ENCODE assay signal across 11 cellular contexts in the genomic region with DNA sequence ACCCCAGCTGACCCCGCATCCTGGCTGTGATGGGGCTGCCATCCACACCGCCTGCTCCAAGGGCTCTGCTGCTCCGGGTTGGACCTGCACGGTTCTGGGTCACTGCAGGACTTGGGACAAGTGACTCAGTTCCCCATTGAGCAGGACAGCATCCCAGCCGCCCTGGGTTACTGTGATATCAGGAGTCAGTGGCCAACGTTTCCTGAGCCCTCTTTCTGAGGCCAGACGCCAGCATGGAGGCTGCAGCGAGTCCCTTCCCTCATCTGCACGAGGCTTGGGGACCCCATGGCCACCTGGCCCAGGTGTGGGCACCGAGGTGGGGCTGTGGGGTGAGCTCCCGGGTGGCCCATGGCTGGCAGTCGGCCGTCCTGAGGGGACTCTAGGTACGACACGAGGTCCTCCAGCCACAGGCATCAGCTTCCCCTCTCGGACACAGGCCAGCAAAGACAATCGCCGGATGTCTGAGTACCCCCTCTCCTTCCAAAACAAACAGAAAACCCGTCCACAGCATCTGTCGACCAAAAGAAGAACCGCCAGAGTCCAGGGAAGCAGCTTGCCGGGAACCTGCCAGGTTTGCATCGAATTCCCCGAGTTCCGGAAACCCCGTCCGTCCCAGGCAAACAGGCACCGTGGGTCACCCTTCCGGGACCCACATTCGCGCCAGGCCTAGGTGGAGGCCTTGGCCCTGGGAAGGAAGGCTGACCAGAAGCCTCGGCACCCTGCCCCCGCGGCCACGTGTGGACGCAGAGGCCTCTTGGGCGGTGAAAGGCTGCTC.
DNase-seq lines count a peak whose midpoint lies in the region; ATAC-seq, FAIRE-seq and TF ChIP-seq lines count a peak whose summit lies in the region.
"Had no signal": no experiment of that assay in that cellular context is flagged by ENCODE, and none has a peak within 500 bp of the region (broad histone marks: within the 10 kb centered on the region; RNA-seq: fewer than 3 reads in every experiment).

No MANE protein-coding gene starts in this region.

- no peaks in the 10 kb centered on the region for H3K4me1 ChIP-seq in right lobe of liver
- H3K4me1 ChIP-seq in HepG2 (ENCODE audit: insufficient read depth, low read length), result no peaks in the 10 kb centered on the region
- no peaks in the 10 kb centered on the region for H3K4me1 ChIP-seq in pancreas

- POLR2A ChIA-PET in HepG2 (lab: Yijun Ruan, JAX), result no interaction called here

- TF ChIP-seq EP300 in HepG2 (IDR thresholded peaks at IDR 0.05; ENCODE audit: low read depth in 2 of 2, low read length in 2 of 2) (no peak), HepG2 (CRISPR knock-in tag; IDR thresholded peaks at IDR 0.05; ENCODE audit: borderline replicate concordance) (no peak)

- H3K27ac ChIP-seq in right lobe of liver, result no peak overlapping the region
- no peak overlapping the region for H3K27ac ChIP-seq in HepG2 (ENCODE audit: extremely low read length, insufficient read depth, low read length)
- no peak overlapping the region for H3K27ac ChIP-seq in pancreas
- H3K27ac ChIP-seq: PC-9 had no signal

- TF ChIP-seq RAD21 in HepG2 (CRISPR knock-in tag; IDR thresholded peaks at IDR 0.05), result no peak

- H3K4me3 ChIP-seq in right lobe of liver (no peak overlapping the region), HepG2 (replicated peaks in 1 of 3; ENCODE audit: insufficient read depth in 1 of 3, low read depth in 2 of 3, low read length in 3 of 3) (no peak overlapping the region), pancreas (no peak overlapping the region)
- H3K4me3 ChIP-seq: PC-9 had no signal

- TF ChIP-seq POLR2A in right lobe of liver (IDR thresholded peaks at IDR 0.05), result no peak
- TF ChIP-seq POLR2A in HepG2 (IDR thresholded peaks at IDR 0.05; ENCODE audit: insufficient read depth in 1 of 2, low read depth in 2 of 2, low read length in 2 of 2), result no peak
- TF ChIP-seq POLR2A in H54 (IDR thresholded peaks at IDR 0.05; ENCODE audit: low read depth, low read length), result no peak

- H3K9ac ChIP-seq in HepG2 (ENCODE audit: insufficient read depth, low read depth, low read length), result no peak overlapping the region

- BruUV-seq in HepG2 (replicated peaks; lab: Mats Ljungman, UMichigan), result no TSS peak

- H3K36me3 Mint-ChIP-seq in activated naive CD4-positive, alpha-beta T cell treated with anti-CD3 and anti-CD28 coated beads, Interleukin-2, amount 50 U/mL, for 72 hours, result no peaks in the 10 kb centered on the region
- H3K36me3 Mint-ChIP-seq: activated naive CD8-positive, alpha-beta T cell treated with anti-CD3 and anti-CD28 coated beads for 36 hours had no signal

- no peak overlapping the region for H3K4me2 ChIP-seq in HepG2 (ENCODE audit: low read depth, low read length)
- H3K4me2 ChIP-seq: PC-9 had no signal

- DNase-seq in right lobe of liver (peak in 1 of 3 donors; percentile 58), HepG2 (ENCODE audit: low spot score) (no peak), left cardiac atrium (peak; percentile 82), pancreas (peak in 2 of 6 donors; percentile 12 to 58), occipital lobe (lab: John Stamatoyannopoulos, UW) (no peak), HT-29 (ENCODE audit: low spot score) (no peak), H54 (ENCODE audit: insufficient read length, low spot score) (no peak)
- DNase-seq in activated naive CD4-positive, alpha-beta T cell treated with anti-CD3 and anti-CD28 coated beads, Interleukin-2, amount 50 U/mL, for 72 hours (ENCODE audit: low spot score in 2 of 2), result no peak

- no peak overlapping the region for H3K27ac Mint-ChIP-seq in activated naive CD4-positive, alpha-beta T cell treated with anti-CD3 and anti-CD28 coated beads, Interleukin-2, amount 50 U/mL, for 72 hours
- H3K27ac Mint-ChIP-seq: activated naive CD8-positive, alpha-beta T cell treated with anti-CD3 and anti-CD28 coated beads for 36 hours had no signal

- H3K79me2 ChIP-seq in HepG2 (ENCODE audit: insufficient read depth, low read length), result no peaks in the 10 kb centered on the region

- peak; percentile 43 to 51 (median 47) for ATAC-seq in right lobe of liver
- ATAC-seq in HepG2, result no peak
- ATAC-seq in left cardiac atrium, result peak; percentile 80 to 84
- peak in 3 of 4 donors; percentile 11 to 27 (median 27) for ATAC-seq in pancreas
- no peak for ATAC-seq in activated naive CD4-positive, alpha-beta T cell treated with anti-CD3 and anti-CD28 coated beads, Interleukin-2, amount 50 U/mL, for 72 hours

- H3K9me3 ChIP-seq in right lobe of liver (no peaks in the 10 kb centered on the region), HepG2 (ENCODE audit: low read length) (no peaks in the 10 kb centered on the region), pancreas (no peaks in the 10 kb centered on the region)

- H3K36me3 ChIP-seq in right lobe of liver (no peaks in the 10 kb centered on the region), HepG2 (replicated peaks in 1 of 2; ENCODE audit: control insufficient read depth in 1 of 2, insufficient read depth in 2 of 2, low read length in 2 of 2) (no peaks in the 10 kb centered on the region), pancreas (no peaks in the 10 kb centered on the region)

- H3K27me3 ChIP-seq in right lobe of liver (no peaks in the 10 kb centered on the region), HepG2 (ENCODE audit: control insufficient read depth in 1 of 2, insufficient read depth in 2 of 2, low read length in 2 of 2) (peaks cover 4 to 49% of the 10 kb centered on the region in 2 experiments; a peak in 4 of 5 replicates), pancreas (peaks cover 0 to 3% (median 0%) of the 10 kb centered on the region in 4 donors)

- FAIRE-seq in HepG2 (lab: Jason Lieb, UNC) (no peak), pancreas (lab: Jason Lieb, UNC) (no peak), H54 (lab: Jason Lieb, UNC) (no peak)
- FAIRE-seq: small intestine had no signal

- intact Hi-C loops in right lobe of liver (cut with DNase I), result no loop called here
- intact Hi-C loops in HepG2 (cut with micrococcal nuclease; ENCODE audit: unreplicated experiment), result no loop called here
- intact Hi-C loops in left cardiac atrium (cut with DNase I), result no loop called here
- intact Hi-C loops in pancreas (cut with DNase I), result no loop called here

- in situ Hi-C loops in HepG2 (cut with HindIII; ENCODE audit: extremely low pct_ligation_motif_present, low pct_unique_long_range_greater_than_20kb), result no loop called here

- no peak overlapping the region for H2AFZ ChIP-seq in HepG2 (ENCODE audit: low read length)
- H2AFZ ChIP-seq: PC-9 had no signal

- CTCF ChIA-PET in HepG2 (lab: Yijun Ruan, JAX; ENCODE audit: low intra/inter-chr PET ratio, low total read pairs), result no interaction called here

- 78% methylated on average over 7 of the region's 37 CpGs for WGBS in right lobe of liver (ENCODE audit: insufficient coverage, low coverage, low lambda C conversion rate, missing lambda C conversion rate)
- WGBS in HepG2 (ENCODE audit: low lambda C conversion rate), result 54% methylated on average over 7 of the region's 37 CpGs
- 60 to 66% methylated on average over 37 of the region's 37 CpGs for WGBS in pancreas, 2 donors

- no peaks in the 10 kb centered on the region for H3K9me3 Mint-ChIP-seq in activated naive CD4-positive, alpha-beta T cell treated with anti-CD3 and anti-CD28 coated beads, Interleukin-2, amount 50 U/mL, for 72 hours
- H3K9me3 Mint-ChIP-seq: activated naive CD8-positive, alpha-beta T cell treated with anti-CD3 and anti-CD28 coated beads for 36 hours had no signal

- no peak for TF ChIP-seq CTCF in right lobe of liver (IDR thresholded peaks at IDR 0.05)
- no peak for TF ChIP-seq CTCF in HepG2 (CRISPR knock-in tag; IDR thresholded peaks at IDR 0.05)
- no peak for TF ChIP-seq CTCF in pancreas (IDR thresholded peaks at IDR 0.05)

- no peaks in the 10 kb centered on the region for H4K20me1 ChIP-seq in HepG2 (ENCODE audit: insufficient read depth, low read length)

TF ChIP-seq in HepG2, 621 proteins besides CTCF, POLR2A, EP300 and RAD21 (continues in another document):
- TF ChIP-seq FOXK1 (CRISPR knock-in tag; IDR thresholded peaks at IDR 0.05; ENCODE audit: borderline replicate concordance, low read depth) (no peak), ARNT (IDR thresholded peaks at IDR 0.05) (no peak), ZNF468 (CRISPR knock-in tag; IDR thresholded peaks at IDR 0.05) (no peak), ZNF577 (CRISPR knock-in tag; IDR thresholded peaks at IDR 0.05; ENCODE audit: borderline replicate concordance, low read depth) (no peak), ZNF121 (CRISPR knock-in tag; IDR thresholded peaks at IDR 0.05) (no peak), ZEB1 (IDR thresholded peaks at IDR 0.05; ENCODE audit: insufficient replicate concordance, low read depth) (no peak)
- TF ChIP-seq, protein P1, sequence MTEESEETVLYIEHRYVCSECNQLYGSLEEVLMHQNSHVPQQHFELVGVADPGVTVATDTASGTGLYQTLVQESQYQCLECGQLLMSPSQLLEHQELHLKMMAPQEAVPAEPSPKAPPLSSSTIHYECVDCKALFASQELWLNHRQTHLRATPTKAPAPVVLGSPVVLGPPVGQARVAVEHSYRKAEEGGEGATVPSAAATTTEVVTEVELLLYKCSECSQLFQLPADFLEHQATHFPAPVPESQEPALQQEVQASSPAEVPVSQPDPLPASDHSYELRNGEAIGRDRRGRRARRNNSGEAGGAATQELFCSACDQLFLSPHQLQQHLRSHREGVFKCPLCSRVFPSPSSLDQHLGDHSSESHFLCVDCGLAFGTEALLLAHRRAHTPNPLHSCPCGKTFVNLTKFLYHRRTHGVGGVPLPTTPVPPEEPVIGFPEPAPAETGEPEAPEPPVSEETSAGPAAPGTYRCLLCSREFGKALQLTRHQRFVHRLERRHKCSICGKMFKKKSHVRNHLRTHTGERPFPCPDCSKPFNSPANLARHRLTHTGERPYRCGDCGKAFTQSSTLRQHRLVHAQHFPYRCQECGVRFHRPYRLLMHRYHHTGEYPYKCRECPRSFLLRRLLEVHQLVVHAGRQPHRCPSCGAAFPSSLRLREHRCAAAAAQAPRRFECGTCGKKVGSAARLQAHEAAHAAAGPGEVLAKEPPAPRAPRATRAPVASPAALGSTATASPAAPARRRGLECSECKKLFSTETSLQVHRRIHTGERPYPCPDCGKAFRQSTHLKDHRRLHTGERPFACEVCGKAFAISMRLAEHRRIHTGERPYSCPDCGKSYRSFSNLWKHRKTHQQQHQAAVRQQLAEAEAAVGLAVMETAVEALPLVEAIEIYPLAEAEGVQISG (CRISPR knock-in tag; IDR thresholded peaks at IDR 0.05), result no peak
- TF ChIP-seq, protein P2, sequence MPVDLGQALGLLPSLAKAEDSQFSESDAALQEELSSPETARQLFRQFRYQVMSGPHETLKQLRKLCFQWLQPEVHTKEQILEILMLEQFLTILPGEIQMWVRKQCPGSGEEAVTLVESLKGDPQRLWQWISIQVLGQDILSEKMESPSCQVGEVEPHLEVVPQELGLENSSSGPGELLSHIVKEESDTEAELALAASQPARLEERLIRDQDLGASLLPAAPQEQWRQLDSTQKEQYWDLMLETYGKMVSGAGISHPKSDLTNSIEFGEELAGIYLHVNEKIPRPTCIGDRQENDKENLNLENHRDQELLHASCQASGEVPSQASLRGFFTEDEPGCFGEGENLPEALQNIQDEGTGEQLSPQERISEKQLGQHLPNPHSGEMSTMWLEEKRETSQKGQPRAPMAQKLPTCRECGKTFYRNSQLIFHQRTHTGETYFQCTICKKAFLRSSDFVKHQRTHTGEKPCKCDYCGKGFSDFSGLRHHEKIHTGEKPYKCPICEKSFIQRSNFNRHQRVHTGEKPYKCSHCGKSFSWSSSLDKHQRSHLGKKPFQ (CRISPR knock-in tag; IDR thresholded peaks at IDR 0.05; ENCODE audit: insufficient replicate concordance), result no peak

Comparison
In these comparisons a context has a peak if more than half of its experiments do, and no peak if none do; other contexts are left out.
1. ATAC-seq: peak in right lobe of liver (4 of 4), left cardiac atrium (2 of 2) and pancreas (3 of 4); none in HepG2 (single experiment) and activated naive CD4-positive, alpha-beta T cell treated with anti-CD3 and anti-CD28 coated beads, Interleukin-2, amount 50 U/mL, for 72 hours (0 of 2).